Comparison of ENCODE assay signal across 27 cellular contexts in the genomic region with DNA sequence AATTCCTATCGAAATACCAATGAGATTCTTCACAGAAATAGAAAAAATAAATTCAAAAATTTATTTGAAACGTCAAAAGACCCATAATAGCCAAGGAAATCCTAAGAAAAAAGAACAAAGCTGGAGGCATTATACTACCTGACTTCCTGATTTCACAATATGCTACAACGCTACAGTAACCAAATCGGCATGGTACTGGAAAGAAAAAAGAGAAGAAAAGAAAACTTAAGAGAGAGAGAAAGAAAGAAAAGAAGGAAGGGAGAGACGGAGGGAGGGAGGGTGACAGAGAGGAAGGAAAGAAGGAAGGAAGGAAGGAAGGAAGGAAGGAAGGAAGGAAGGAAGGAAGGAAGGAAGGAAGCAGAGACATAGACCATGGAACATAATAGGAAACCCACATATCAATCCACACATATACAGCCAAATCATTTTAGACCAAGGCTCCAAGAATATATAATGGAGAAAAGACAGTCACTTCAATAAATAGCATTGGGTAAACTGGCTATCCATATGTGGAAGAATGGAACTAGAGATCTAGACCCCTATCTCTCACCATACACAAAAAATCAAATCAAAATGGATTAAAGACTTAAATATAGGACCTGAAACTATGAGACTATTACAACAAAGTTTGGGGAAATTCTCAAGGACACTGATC.
"Had no signal": no experiment of that assay in that cellular context is flagged by ENCODE, and none has a peak within 500 bp of the region (broad histone marks: within the 10 kb centered on the region; RNA-seq: fewer than 3 reads in every experiment).

No MANE protein-coding gene starts in this region.

- H3K9me3 ChIP-seq: suprapubic skin, testis, thoracic aorta, thyroid gland, tibial artery, transverse colon, upper lobe of left lung, upper lobe of right lung, uterus, vagina had no signal

- FAIRE-seq: urothelium cell line had no signal

- H3K4me3 ChIP-seq: stomach, suprapubic skin, testis, thoracic aorta, thyroid gland, tibial artery, tibial nerve, transverse colon, upper lobe of left lung, upper lobe of right lung, uterus, vagina had no signal

- DNase-seq: stimulated activated CD4-positive, alpha-beta T cell treated with anti-CD3 and anti-CD28 coated beads, Interleukin-2, amount 100 ng/mL, for 48 hours; stimulated activated CD4-positive, alpha-beta T cell treated with anti-CD3 and anti-CD28 coated beads, Interleukin-4, amount 100 ng/mL, for 1 hour; stimulated activated CD4-positive, alpha-beta T cell treated with anti-CD3 and anti-CD28 coated beads, Interleukin-4, amount 100 ng/mL, for 24 hours; stimulated activated CD4-positive, alpha-beta T cell treated with anti-CD3 and anti-CD28 coated beads, Interleukin-4, amount 100 ng/mL, for 4 hours; stimulated activated CD8-positive, alpha-beta memory T cell treated with anti-CD3 and anti-CD28 coated beads, Interleukin-4, amount 100 ng/mL, for 48 hours; stimulated activated naive B cell treated with anti-CD40 and anti-IgM and Interleukin-4, amounts not matched to agents 10 μg/mL and 1 μg/mL and 100 μg/mL, for 72 hours; stimulated activated naive CD4-positive, alpha-beta T cell; stimulated activated naive CD4-positive, alpha-beta T cell treated with Interleukin-2 at 50 U/mL for 16 hours; stimulated activated naive CD8-positive, alpha-beta T cell treated with anti-CD3 and anti-CD28 coated beads, Interleukin-15, amount 100 ng/mL, for 72 hours; stimulated activated naive CD8-positive, alpha-beta T cell treated with anti-CD3 and anti-CD28 coated beads, Interleukin-15, Interleukin-2, amounts not matched to agents 100 U/mL and 50 U/mL, for 24 hours; stomach; substantia nigra; testis; thyroid gland; tibial artery; transverse colon; trophoblast cell; upper lobe of left lung; upper lobe of right lung; uterus had no signal

- H3K4me1 ChIP-seq: stomach, suprapubic skin, testis, thyroid gland, tibial artery, tibial nerve, transverse colon, upper lobe of left lung, upper lobe of right lung, uterus, vagina had no signal

- H3K36me3 ChIP-seq: stomach, suprapubic skin, thoracic aorta, thyroid gland, tibial artery, tibial nerve, transverse colon, upper lobe of left lung, upper lobe of right lung, uterus, vagina had no signal

- H3K27ac ChIP-seq: stomach, suprapubic skin, testis, thoracic aorta, thyroid gland, tibial artery, tibial nerve, transverse colon, upper lobe of left lung, upper lobe of right lung, uterus, vagina had no signal

- ATAC-seq: stimulated activated effector memory CD8-positive, alpha-beta T cell treated with anti-CD3 and anti-CD28 coated beads, Interleukin-12 subunit alpha, Interleukin-12 subunit beta, amount 100 ng/mL, for 72 hours; stimulated activated memory B cell treated with anti-CD40 and anti-IgM and Interleukin-4, amounts not matched to agents 10 μg/mL and 1 μg/mL and 100 μg/mL, for 72 hours; stimulated activated naive B cell treated with anti-CD40 and anti-IgM and Interleukin-4, amounts not matched to agents 10 μg/mL and 1 μg/mL and 100 μg/mL, for 72 hours; stimulated activated naive CD8-positive, alpha-beta T cell treated with anti-CD3 and anti-CD28 coated beads, Interleukin-15, amount 100 ng/mL, for 72 hours; stimulated activated naive CD8-positive, alpha-beta T cell treated with anti-CD3 and anti-CD28 coated beads, Interleukin-15, Interleukin-2, amounts not matched to agents 100 U/mL and 50 U/mL, for 24 hours; upper lobe of right lung had no signal

- H3K27me3 ChIP-seq: stomach, suprapubic skin, testis, thyroid gland, tibial artery, tibial nerve, transverse colon, upper lobe of left lung, upper lobe of right lung, uterus, vagina had no signal
